In the genomic region with DNA sequence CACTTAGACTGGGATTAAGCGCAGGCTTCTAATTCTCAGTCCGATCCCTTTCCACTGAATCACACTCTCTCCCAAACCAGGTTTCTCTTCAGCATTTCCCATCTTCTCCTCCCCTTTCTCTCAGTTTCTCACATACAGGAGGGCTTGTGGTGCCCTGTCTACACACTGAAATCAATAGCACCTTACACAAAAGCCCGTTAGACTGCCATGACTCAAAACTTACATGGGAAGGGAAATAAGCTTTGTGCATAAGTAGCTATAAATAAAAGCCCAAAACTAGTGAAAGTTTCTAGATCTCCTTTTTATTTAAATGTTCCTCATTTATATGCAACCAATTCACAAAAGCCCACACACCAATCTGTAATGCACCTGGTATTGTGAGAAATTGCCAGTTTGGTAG, we compare ENCODE assay signal across 19 cellular contexts.
DNase-seq lines count a peak whose midpoint lies in the region; ATAC-seq and TF ChIP-seq lines count a peak whose summit lies in the region.
"Had no signal": no experiment of that assay in that cellular context is flagged by ENCODE, and none has a peak within 500 bp of the region (broad histone marks: within the 10 kb centered on the region; RNA-seq: fewer than 3 reads in every experiment).

No MANE protein-coding gene starts in this region.

- in situ Hi-C loops in GM13976 (cut with MboI; ENCODE audit: low sequenced_read_pairs, unreplicated experiment): no loop called here

- H3F3A ChIP-seq in GM23338 (replicated peaks; ENCODE audit: low read depth): no peaks in the 10 kb centered on the region

- no peak overlapping the region for H3K4me2 ChIP-seq in GM23338

- no peaks in the 10 kb centered on the region for H3K27me3 Mint-ChIP-seq in activated naive CD8-positive, alpha-beta T cell treated with anti-CD3 and anti-CD28 coated beads, Interleukin-2, amount 50 U/mL, for 24 hours
- peaks cover 6% of the 10 kb centered on the region for H3K27me3 Mint-ChIP-seq in activated naive CD8-positive, alpha-beta T cell treated with anti-CD3 and anti-CD28 coated beads for 36 hours
- H3K27me3 Mint-ChIP-seq in GM23338 (ENCODE audit: insufficient read depth, low read depth, poor library complexity): peaks cover 5% of the 10 kb centered on the region
- no peaks in the 10 kb centered on the region for H3K27me3 Mint-ChIP-seq in stimulated activated naive B cell treated with anti-CD40 and anti-IgM and Interleukin-4, amounts not matched to agents 10 μg/mL and 1 μg/mL and 100 μg/mL, for 72 hours

- no peaks in the 10 kb centered on the region for H3K79me2 ChIP-seq in GM23338 (replicated peaks; ENCODE audit: insufficient read depth)

- H3K27ac Mint-ChIP-seq in activated naive CD8-positive, alpha-beta T cell treated with anti-CD3 and anti-CD28 coated beads, Interleukin-2, amount 50 U/mL, for 24 hours: peak overlapping the region; percentile 30
- H3K27ac Mint-ChIP-seq in activated naive CD8-positive, alpha-beta T cell treated with anti-CD3 and anti-CD28 coated beads for 36 hours: no peak overlapping the region
- H3K27ac Mint-ChIP-seq in GM23338: no peak overlapping the region
- H3K27ac Mint-ChIP-seq in stimulated activated naive B cell treated with anti-CD40 and anti-IgM and Interleukin-4, amounts not matched to agents 10 μg/mL and 1 μg/mL and 100 μg/mL, for 72 hours: peak overlapping the region; percentile 43
- H3K27ac Mint-ChIP-seq: T-cell had no signal

- H4K20me1 ChIP-seq in GM23338 (replicated peaks; ENCODE audit: insufficient read depth): no peaks in the 10 kb centered on the region

- peak overlapping the region; percentile 63; the same call in 1 of the 2 replicates for H2AFZ ChIP-seq in GM23338

- no peaks in the 10 kb centered on the region for H3K4me1 ChIP-seq in GM23338 (ENCODE audit: insufficient read depth)

- ATAC-seq in activated naive CD8-positive, alpha-beta T cell treated with anti-CD3 and anti-CD28 coated beads, Interleukin-2, amount 50 U/mL, for 24 hours: no peak
- ATAC-seq in GM23338: no peak
- peak; percentile 85 to 90 for ATAC-seq in stimulated activated naive B cell treated with anti-CD40 and anti-IgM and Interleukin-4, amounts not matched to agents 10 μg/mL and 1 μg/mL and 100 μg/mL, for 72 hours (replicated peaks)
- ATAC-seq: Panc1, Right ventricle myocardium inferior had no signal

- no peaks in the 10 kb centered on the region for H3K9me3 Mint-ChIP-seq in activated naive CD8-positive, alpha-beta T cell treated with anti-CD3 and anti-CD28 coated beads, Interleukin-2, amount 50 U/mL, for 24 hours
- peaks cover 2% of the 10 kb centered on the region for H3K9me3 Mint-ChIP-seq in activated naive CD8-positive, alpha-beta T cell treated with anti-CD3 and anti-CD28 coated beads for 36 hours
- H3K9me3 Mint-ChIP-seq in GM23338: no peaks in the 10 kb centered on the region
- H3K9me3 Mint-ChIP-seq in stimulated activated naive B cell treated with anti-CD40 and anti-IgM and Interleukin-4, amounts not matched to agents 10 μg/mL and 1 μg/mL and 100 μg/mL, for 72 hours: no peaks in the 10 kb centered on the region
- H3K9me3 Mint-ChIP-seq: T-cell had no signal

- TF ChIP-seq CTCF in GM23338 (conservative IDR thresholded peaks at IDR 0.05; ENCODE audit: low read depth in 2 of 2) (no peak), GM13976 (IDR thresholded peaks at IDR 0.05; ENCODE audit: borderline replicate concordance, control extremely low read depth, extremely low read depth, insufficient read depth, missing control alignments) (no peak)

- H3K4me1 Mint-ChIP-seq in activated naive CD8-positive, alpha-beta T cell treated with anti-CD3 and anti-CD28 coated beads, Interleukin-2, amount 50 U/mL, for 24 hours: peaks cover 15% of the 10 kb centered on the region
- no peaks in the 10 kb centered on the region for H3K4me1 Mint-ChIP-seq in activated naive CD8-positive, alpha-beta T cell treated with anti-CD3 and anti-CD28 coated beads for 36 hours
- H3K4me1 Mint-ChIP-seq in GM23338: 0 out of 3 replicates have a peak, but pooled peaks cover 2% of the 10 kb centered on the region
- H3K4me1 Mint-ChIP-seq in stimulated activated naive B cell treated with anti-CD40 and anti-IgM and Interleukin-4, amounts not matched to agents 10 μg/mL and 1 μg/mL and 100 μg/mL, for 72 hours: peaks cover 43 to 70% of the 10 kb centered on the region in 2 donors

- H3K36me3 ChIP-seq in GM23338 (ENCODE audit: insufficient read depth): no peaks in the 10 kb centered on the region

- H3K4me3 Mint-ChIP-seq in activated naive CD8-positive, alpha-beta T cell treated with anti-CD3 and anti-CD28 coated beads, Interleukin-2, amount 50 U/mL, for 24 hours: no peak overlapping the region
- H3K4me3 Mint-ChIP-seq in activated naive CD8-positive, alpha-beta T cell treated with anti-CD3 and anti-CD28 coated beads for 36 hours: no peak overlapping the region
- H3K4me3 Mint-ChIP-seq in GM23338: no peak overlapping the region
- peak overlapping the region; percentile 17 to 29 for H3K4me3 Mint-ChIP-seq in stimulated activated naive B cell treated with anti-CD40 and anti-IgM and Interleukin-4, amounts not matched to agents 10 μg/mL and 1 μg/mL and 100 μg/mL, for 72 hours
- H3K4me3 Mint-ChIP-seq: T-cell had no signal

- H3K27me3 ChIP-seq in GM23338 (ENCODE audit: insufficient read depth): no peaks in the 10 kb centered on the region

- H3K9me2 ChIP-seq in GM23338 (ENCODE audit: insufficient read depth): peaks cover 6% of the 10 kb centered on the region

- no peaks in the 10 kb centered on the region for H3K36me3 Mint-ChIP-seq in activated naive CD8-positive, alpha-beta T cell treated with anti-CD3 and anti-CD28 coated beads, Interleukin-2, amount 50 U/mL, for 24 hours (ENCODE audit: low read depth)
- H3K36me3 Mint-ChIP-seq in activated naive CD8-positive, alpha-beta T cell treated with anti-CD3 and anti-CD28 coated beads for 36 hours: no peaks in the 10 kb centered on the region
- no peaks in the 10 kb centered on the region for H3K36me3 Mint-ChIP-seq in GM23338 (ENCODE audit: low read depth)
- H3K36me3 Mint-ChIP-seq in stimulated activated naive B cell treated with anti-CD40 and anti-IgM and Interleukin-4, amounts not matched to agents 10 μg/mL and 1 μg/mL and 100 μg/mL, for 72 hours: no peaks in the 10 kb centered on the region
- H3K36me3 Mint-ChIP-seq: T-cell had no signal

- DNase-seq in activated naive CD8-positive, alpha-beta T cell treated with anti-CD3 and anti-CD28 coated beads, Interleukin-2, amount 50 U/mL, for 24 hours: no peak
- no peak for DNase-seq in activated naive CD8-positive, alpha-beta T cell treated with anti-CD3 and anti-CD28 coated beads for 36 hours
- DNase-seq in GM23338 (ENCODE audit: low spot score) (no peak), MV-4-11 (lab: John Stamatoyannopoulos, UW) (peak; percentile 48), GM13976 (ENCODE audit: low spot score) (no peak), dedifferentiated amniotic fluid mesenchymal stem cell (ENCODE audit: extremely low spot score) (no peak)
- DNase-seq in stimulated activated naive B cell treated with anti-CD40 and anti-IgM and Interleukin-4, amounts not matched to agents 10 μg/mL and 1 μg/mL and 100 μg/mL, for 72 hours: no peak
- no peak for DNase-seq in activated effector memory CD4-positive, alpha-beta T cell treated with anti-CD3 and anti-CD28 coated beads, Interleukin-2, amount 50 U/mL, for 16 hours
- DNase-seq: 8988T, GF-D8, H7, KBM-7, NCI-H1092, NCI-H2081 treated with DMSO at 0.1 percent for 48 hours, NCI-H510A, NCI-H774, T-cell had no signal

- H3K4me3 ChIP-seq in GM23338: no peak overlapping the region

- no peak overlapping the region for H3K27ac ChIP-seq in GM23338 (ENCODE audit: low read depth)

TF ChIP-seq in GM23338, 12 proteins besides CTCF, POLR2A, EP300 and RAD21:
- no peak for TF ChIP-seq POLR2AphosphoS5 (IDR thresholded peaks at IDR 0.05; ENCODE audit: low read depth)
- TF ChIP-seq CREB1 (CRISPR knock-in tag; IDR thresholded peaks at IDR 0.05; ENCODE audit: low read depth): no peak
- TF ChIP-seq ZNF331 (CRISPR knock-in tag; IDR thresholded peaks at IDR 0.05; ENCODE audit: low read depth): no peak
- TF ChIP-seq NANOG (IDR thresholded peaks at IDR 0.05; ENCODE audit: borderline replicate concordance): no peak
- TF ChIP-seq STAT1 (IDR thresholded peaks at IDR 0.05; ENCODE audit: unreplicated experiment): no peak
- TF ChIP-seq, protein P1, sequence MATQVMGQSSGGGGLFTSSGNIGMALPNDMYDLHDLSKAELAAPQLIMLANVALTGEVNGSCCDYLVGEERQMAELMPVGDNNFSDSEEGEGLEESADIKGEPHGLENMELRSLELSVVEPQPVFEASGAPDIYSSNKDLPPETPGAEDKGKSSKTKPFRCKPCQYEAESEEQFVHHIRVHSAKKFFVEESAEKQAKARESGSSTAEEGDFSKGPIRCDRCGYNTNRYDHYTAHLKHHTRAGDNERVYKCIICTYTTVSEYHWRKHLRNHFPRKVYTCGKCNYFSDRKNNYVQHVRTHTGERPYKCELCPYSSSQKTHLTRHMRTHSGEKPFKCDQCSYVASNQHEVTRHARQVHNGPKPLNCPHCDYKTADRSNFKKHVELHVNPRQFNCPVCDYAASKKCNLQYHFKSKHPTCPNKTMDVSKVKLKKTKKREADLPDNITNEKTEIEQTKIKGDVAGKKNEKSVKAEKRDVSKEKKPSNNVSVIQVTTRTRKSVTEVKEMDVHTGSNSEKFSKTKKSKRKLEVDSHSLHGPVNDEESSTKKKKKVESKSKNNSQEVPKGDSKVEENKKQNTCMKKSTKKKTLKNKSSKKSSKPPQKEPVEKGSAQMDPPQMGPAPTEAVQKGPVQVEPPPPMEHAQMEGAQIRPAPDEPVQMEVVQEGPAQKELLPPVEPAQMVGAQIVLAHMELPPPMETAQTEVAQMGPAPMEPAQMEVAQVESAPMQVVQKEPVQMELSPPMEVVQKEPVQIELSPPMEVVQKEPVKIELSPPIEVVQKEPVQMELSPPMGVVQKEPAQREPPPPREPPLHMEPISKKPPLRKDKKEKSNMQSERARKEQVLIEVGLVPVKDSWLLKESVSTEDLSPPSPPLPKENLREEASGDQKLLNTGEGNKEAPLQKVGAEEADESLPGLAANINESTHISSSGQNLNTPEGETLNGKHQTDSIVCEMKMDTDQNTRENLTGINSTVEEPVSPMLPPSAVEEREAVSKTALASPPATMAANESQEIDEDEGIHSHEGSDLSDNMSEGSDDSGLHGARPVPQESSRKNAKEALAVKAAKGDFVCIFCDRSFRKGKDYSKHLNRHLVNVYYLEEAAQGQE (IDR thresholded peaks at IDR 0.05; ENCODE audit: unreplicated experiment): no peak
- TF ChIP-seq EZH2 (IDR thresholded peaks at IDR 0.05; ENCODE audit: low read depth, unreplicated experiment): no peak

Comparison
In these comparisons a context has a peak if more than half of its experiments do, and no peak if none do; other contexts are left out.
1. H3K27ac Mint-ChIP-seq: peak in activated naive CD8-positive, alpha-beta T cell treated with anti-CD3 and anti-CD28 coated beads, Interleukin-2, amount 50 U/mL, for 24 hours (single experiment) and stimulated activated naive B cell treated with anti-CD40 and anti-IgM and Interleukin-4, amounts not matched to agents 10 μg/mL and 1 μg/mL and 100 μg/mL, for 72 hours (single experiment); none in activated naive CD8-positive, alpha-beta T cell treated with anti-CD3 and anti-CD28 coated beads for 36 hours (single experiment) and GM23338 (single experiment).
2. ATAC-seq: peak in stimulated activated naive B cell treated with anti-CD40 and anti-IgM and Interleukin-4, amounts not matched to agents 10 μg/mL and 1 μg/mL and 100 μg/mL, for 72 hours (2 of 2); none in activated naive CD8-positive, alpha-beta T cell treated with anti-CD3 and anti-CD28 coated beads, Interleukin-2, amount 50 U/mL, for 24 hours (single experiment) and GM23338 (single experiment).
3. H3K4me3 Mint-ChIP-seq: peak in stimulated activated naive B cell treated with anti-CD40 and anti-IgM and Interleukin-4, amounts not matched to agents 10 μg/mL and 1 μg/mL and 100 μg/mL, for 72 hours (2 of 2); none in activated naive CD8-positive, alpha-beta T cell treated with anti-CD3 and anti-CD28 coated beads, Interleukin-2, amount 50 U/mL, for 24 hours (single experiment), activated naive CD8-positive, alpha-beta T cell treated with anti-CD3 and anti-CD28 coated beads for 36 hours (single experiment) and GM23338 (single experiment).